ENCODE assay signal across 10 cellular contexts in the genomic region with DNA sequence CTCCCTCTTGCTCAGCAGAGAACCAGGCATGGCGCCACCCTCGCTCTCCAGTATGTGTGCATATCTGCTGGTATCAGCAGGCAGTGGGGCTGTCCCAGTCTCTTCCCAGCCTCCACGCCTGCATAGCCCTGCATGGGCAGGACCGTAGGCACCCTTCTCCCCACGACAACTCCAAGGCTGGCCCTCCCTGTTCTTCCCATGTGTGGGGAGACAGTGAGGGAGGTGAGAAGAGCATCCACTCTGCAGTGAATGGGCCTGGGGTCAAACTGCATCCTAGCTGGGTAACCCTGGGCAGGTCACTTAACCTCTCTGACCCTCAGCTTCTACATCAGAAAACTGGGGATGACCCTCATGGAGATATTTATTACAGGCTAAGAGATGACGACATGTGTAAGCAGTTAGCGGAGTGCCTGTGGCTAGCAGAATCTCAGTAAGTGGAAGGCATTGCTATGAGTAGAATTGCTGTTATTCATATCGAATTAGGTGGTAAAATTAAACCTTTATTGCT. TPM values are rescaled to one million over a fixed set of nuclear protein-coding genes. Genes with fewer than 3 reads are reported as not detected.
DNase-seq lines count a peak whose midpoint lies in the region; ATAC-seq and TF ChIP-seq lines count a peak whose summit lies in the region.
"Had no signal": no experiment of that assay in that cellular context is flagged by ENCODE, and none has a peak within 500 bp of the region (broad histone marks: within the 10 kb centered on the region; RNA-seq: fewer than 3 reads in every experiment).

No MANE protein-coding gene starts in this region.

- no peaks in the 10 kb centered on the region for H4K20me1 ChIP-seq in OCI-LY7 (ENCODE audit: insufficient read depth, low read length)

- H2AFZ ChIP-seq in OCI-LY7 (ENCODE audit: low read length), result peak overlapping the region; percentile 36; the same call in 1 of the 2 replicates

- intact Hi-C loops in OCI-LY7 (cut with micrococcal nuclease; ENCODE audit: unreplicated experiment), result no loop called here
- intact Hi-C loops in activated CD8-positive, alpha-beta T cell treated with anti-CD3 and anti-CD28 coated beads for 36 hours (cut with micrococcal nuclease), result no loop called here

- TF ChIP-seq CTCF in OCI-LY7 (conservative IDR thresholded peaks at IDR 0.05; ENCODE audit: low read length), result no peak
- TF ChIP-seq CTCF in activated CD8-positive, alpha-beta T cell treated with anti-CD3 and anti-CD28 coated beads for 36 hours (IDR thresholded peaks at IDR 0.05), result no peak

- peaks cover 29 to 56% (median 40%) of the 10 kb centered on the region in 3 donors for H3K4me1 Mint-ChIP-seq in naive B cell
- no peaks in the 10 kb centered on the region for H3K4me1 Mint-ChIP-seq in activated CD8-positive, alpha-beta T cell treated with anti-CD3 and anti-CD28 coated beads for 36 hours (ENCODE audit: low read depth)
- H3K4me1 Mint-ChIP-seq: central memory CD8-positive, alpha-beta T cell had no signal

- no peaks in the 10 kb centered on the region for H3K9me2 ChIP-seq in OCI-LY7 (ENCODE audit: insufficient read depth, low read length)

- H3K4me2 ChIP-seq in OCI-LY7 (ENCODE audit: low read length), result peak overlapping the region; percentile 43

- H3K36me3 ChIP-seq in OCI-LY7 (ENCODE audit: insufficient read depth, low read length), result no peaks in the 10 kb centered on the region

- POLR2A ChIA-PET in OCI-LY7 (lab: Charles Lee), result no interaction called here
- POLR2A ChIA-PET in activated CD8-positive, alpha-beta T cell treated with anti-CD3 and anti-CD28 coated beads for 36 hours (lab: Charles Lee), result no interaction called here

- peak overlapping the region; percentile 44 to 88 (median 62) for H3K27ac Mint-ChIP-seq in naive B cell
- H3K27ac Mint-ChIP-seq in activated CD8-positive, alpha-beta T cell treated with anti-CD3 and anti-CD28 coated beads for 36 hours, result no peak overlapping the region
- H3K27ac Mint-ChIP-seq: T-helper 1 cell treated with Interleukin-12 subunit alpha and Interleukin-12 subunit beta and Interleukin-4 antibody, amounts not matched to agents 30 μg/mL and 1 μg/mL, for 36 hours had no signal

- peak overlapping the region in 5 of 8 donors; percentile 29 to 82 (median 56) for H3K4me3 Mint-ChIP-seq in naive B cell
- no peak overlapping the region for H3K4me3 Mint-ChIP-seq in activated CD8-positive, alpha-beta T cell treated with anti-CD3 and anti-CD28 coated beads for 36 hours
- H3K4me3 Mint-ChIP-seq: central memory CD8-positive, alpha-beta T cell; T-helper 1 cell treated with Interleukin-12 subunit alpha and Interleukin-12 subunit beta and Interleukin-4 antibody, amounts not matched to agents 30 μg/mL and 1 μg/mL, for 36 hours had no signal

- peak overlapping the region; percentile 12 for H3K4me3 ChIP-seq in OCI-LY7 (ENCODE audit: low read depth, low read length, poor library complexity, severe bottlenecking)

- H3K9me3 Mint-ChIP-seq in naive B cell, result peaks cover 0 to 7% (median 4%) of the 10 kb centered on the region in 7 donors
- peaks cover 4% of the 10 kb centered on the region for H3K9me3 Mint-ChIP-seq in activated CD8-positive, alpha-beta T cell treated with anti-CD3 and anti-CD28 coated beads for 36 hours
- H3K9me3 Mint-ChIP-seq: T-helper 1 cell treated with Interleukin-12 subunit alpha and Interleukin-12 subunit beta and Interleukin-4 antibody, amounts not matched to agents 30 μg/mL and 1 μg/mL, for 36 hours had no signal

- H3K4me1 ChIP-seq in OCI-LY7 (ENCODE audit: insufficient read depth, low read length, poor library complexity, severe bottlenecking), result peaks cover 39% of the 10 kb centered on the region

- H3K36me3 Mint-ChIP-seq in naive B cell, result peaks cover 5 to 6% of the 10 kb centered on the region in 2 donors
- no peaks in the 10 kb centered on the region for H3K36me3 Mint-ChIP-seq in activated CD8-positive, alpha-beta T cell treated with anti-CD3 and anti-CD28 coated beads for 36 hours (ENCODE audit: low read depth)

- H3K79me2 ChIP-seq in OCI-LY7 (ENCODE audit: insufficient read depth, low read depth, low read length), result no peaks in the 10 kb centered on the region

- H3K27me3 Mint-ChIP-seq in naive B cell, result peaks cover 0 to 1% (median 0%) of the 10 kb centered on the region in 3 donors
- H3K27me3 Mint-ChIP-seq in activated CD8-positive, alpha-beta T cell treated with anti-CD3 and anti-CD28 coated beads for 36 hours, result peaks cover 22% of the 10 kb centered on the region

- ATAC-seq in GM18498 (IDR thresholded peaks at IDR 0.05; ENCODE audit: unreplicated experiment) (peak; percentile 38), HG02610 (IDR thresholded peaks at IDR 0.05; ENCODE audit: unreplicated experiment) (peak; percentile 27), naive B cell (ENCODE audit: low read depth in 2 of 2) (peak in 1 of 2 donors; percentile 40)
- ATAC-seq in activated CD8-positive, alpha-beta T cell treated with anti-CD3 and anti-CD28 coated beads for 36 hours, result no peak

- no TSS peak for BruUV-seq in OCI-LY7 (replicated peaks; lab: Mats Ljungman, UMichigan)

- H3K9me3 ChIP-seq in OCI-LY7 (ENCODE audit: low read length), result no peaks in the 10 kb centered on the region

- H3K27ac ChIP-seq in OCI-LY7 (ENCODE audit: low read depth, low read length, poor library complexity, severe bottlenecking), result peak overlapping the region; percentile 69

- DNase-seq in OCI-LY7 (ENCODE audit: low spot score) (no peak), naive B cell (no peak), CD1c-positive myeloid dendritic cell (ENCODE audit: extremely low spot score) (no peak), NCI-H2081 treated with DMSO at 0.1 percent for 48 hours (lab: John Stamatoyannopoulos, UW) (no peak), midbrain (lab: John Stamatoyannopoulos, UW) (no peak)
- no peak for DNase-seq in activated CD8-positive, alpha-beta T cell treated with anti-CD3 and anti-CD28 coated beads for 36 hours

- CTCF ChIA-PET in OCI-LY7 (lab: Charles Lee; ENCODE audit: unreplicated experiment), result no interaction called here
- CTCF ChIA-PET in activated CD8-positive, alpha-beta T cell treated with anti-CD3 and anti-CD28 coated beads for 36 hours (lab: Charles Lee), result no interaction called here

RNA-seq across cellular contexts. Expression of a gene that starts 13.3 kb away (rescaled TPM):
- total RNA-seq in OCI-LY7 (2014; rRNA removed; shearing (Covaris generic)), result 0.16 TPM in 1 of 2 replicates, not detected in the other
- total RNA-seq in OCI-LY7 (2022), result 0.66 TPM in 1 of 2 replicates, not detected in the other
- not detected for polyA plus RNA-seq in naive B cell (ENCODE audit: low read depth in 6 of 6)
- total RNA-seq in activated CD8-positive, alpha-beta T cell treated with anti-CD3 and anti-CD28 coated beads for 36 hours, result under 1 TPM; 0.11 to 0.31 TPM
